Comparison of ENCODE assay signal across 34 cellular contexts in the genomic region with DNA sequence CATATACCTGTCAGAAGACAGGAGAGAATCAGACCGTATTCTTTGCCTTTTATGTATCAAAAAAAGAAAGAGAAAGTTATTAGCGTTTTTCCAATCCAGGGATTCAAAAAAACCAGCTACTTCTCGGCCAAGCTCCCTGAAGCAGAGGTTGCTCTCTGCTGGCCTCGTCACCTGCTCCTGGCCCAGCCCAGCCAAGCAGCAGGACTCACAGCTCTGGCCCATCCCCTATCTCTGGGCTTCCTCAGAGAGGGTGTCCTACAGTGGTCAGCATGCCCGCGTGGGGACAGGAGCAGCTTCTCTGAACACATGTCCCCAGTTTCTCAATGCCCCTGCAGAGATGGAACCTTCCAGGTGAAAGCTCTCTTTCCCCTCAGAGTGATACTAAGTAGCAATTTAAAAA.
"Had no signal": no experiment of that assay in that cellular context is flagged by ENCODE, and none has a peak within 500 bp of the region (broad histone marks: within the 10 kb centered on the region; RNA-seq: fewer than 3 reads in every experiment).

No MANE protein-coding gene starts in this region.

- H3K36me3 ChIP-seq: MG63 had no signal

- H3K4me2 ChIP-seq: KMS-11 had no signal

- H3K9me3 ChIP-seq: MG63 had no signal

- H3K27me3 ChIP-seq: MG63 had no signal

- H3K4me3 ChIP-seq: MG63 had no signal

- H3K27ac ChIP-seq: KMS-11 had no signal

- DNase-seq: Karpas-422, Kasumi-1, KG1, MG63, MM.1S, MV-4-11, NCI-H1048, NCI-H1092, NCI-H1092 treated with DMSO at 0.1 percent for 48 hours, NCI-H1105, NCI-H1105 treated with DMSO at 0.1 percent for 48 hours, NCI-H1417, NCI-H1417 treated with DMSO at 0.1 percent for 48 hours, NCI-H1436, NCI-H1436 treated with DMSO at 0.1 percent for 48 hours, NCI-H146, NCI-H1694, NCI-H1694 treated with DMSO at 0.1 percent for 48 hours, NCI-H187, NCI-H187 treated with DMSO at 0.1 percent for 48 hours, NCI-H1930, NCI-H2029, NCI-H2029 treated with DMSO at 0.1 percent for 48 hours, NCI-H2081, NCI-H2081 treated with DMSO at 0.1 percent for 48 hours, NCI-H2107, NCI-H2171, NCI-H2171 treated with DMSO at 0.1 percent for 48 hours, NCI-H2227 treated with DMSO at 0.1 percent for 48 hours, NCI-H226, NCI-H345, NCI-H446, NCI-H446 treated with DMSO at 0.1 percent for 48 hours had no signal
